Comparison of ENCODE assay signal across 8 cellular contexts in genomic region chr12:132188451-132189298, GRCh38. TPM values are rescaled to one million over a fixed set of nuclear protein-coding genes. Genes with fewer than 3 reads are reported as not detected.
DNase-seq lines count a peak whose midpoint lies in the region; ATAC-seq and TF ChIP-seq lines count a peak whose summit lies in the region.

No MANE protein-coding gene starts in this region.

- ATAC-seq in HG03521 (IDR thresholded peaks at IDR 0.05; ENCODE audit: unreplicated experiment): no peak

- TF ChIP-seq CTCF in cardiac fibroblast (IDR thresholded peaks at IDR 0.05; ENCODE audit: low read depth, low read length): no peak

- DNase-seq in cardiac fibroblast (ENCODE audit: low read depth in 2 of 2): no peak
- no peak for DNase-seq in DMS79 (lab: John Stamatoyannopoulos, UW)
- DNase-seq in NCI-H774 (lab: John Stamatoyannopoulos, UW): no peak
- DNase-seq in NCI-H2196 treated with DMSO at 0.1 percent for 48 hours (lab: John Stamatoyannopoulos, UW; ENCODE audit: unreplicated experiment): no peak

- H3K27me3 ChIP-seq in ACC112 (ENCODE audit: insufficient read depth, low read length) (peaks cover 33% of the 10 kb centered on the region), muscle layer of colon (ENCODE audit: control insufficient read depth in 1 of 2, insufficient read depth in 2 of 2, low read length in 2 of 2) (no peaks in the 10 kb centered on the region)

- H2AFZ ChIP-seq in ACC112 (ENCODE audit: low read length, unreplicated experiment): no peak overlapping the region

- H3K36me3 Mint-ChIP-seq in IgD-negative memory B cell: no peaks in the 10 kb centered on the region

- H3K79me2 ChIP-seq in ACC112 (ENCODE audit: control insufficient read depth, insufficient read depth, low read length, unreplicated experiment): no peaks in the 10 kb centered on the region

- H3K36me3 ChIP-seq in ACC112 (ENCODE audit: insufficient read depth, low read length): no peaks in the 10 kb centered on the region
- no peaks in the 10 kb centered on the region for H3K36me3 ChIP-seq in muscle layer of colon (ENCODE audit: insufficient read depth, low read length)

- peak overlapping the region; percentile 76 to 96 (median 90) for H3K4me3 Mint-ChIP-seq in IgD-negative memory B cell

- H3K9me3 Mint-ChIP-seq in IgD-negative memory B cell: peaks cover 0 to 5% (median 4%) of the 10 kb centered on the region in 3 donors

- H3K9ac ChIP-seq in muscle layer of colon (ENCODE audit: low read length): no peak overlapping the region

- H3K4me3 ChIP-seq in ACC112 (ENCODE audit: low read depth, low read length): peak overlapping the region; percentile 81
- H3K4me3 ChIP-seq in cardiac fibroblast (replicated peaks in 1 of 2; ENCODE audit: low read depth in 2 of 2, low read length in 2 of 2): peak overlapping the region; percentile 52 to 58
- H3K4me3 ChIP-seq in muscle layer of colon (ENCODE audit: low read depth in 1 of 2, low read length in 2 of 2): peak overlapping the region; percentile 36 to 72

- H3K27ac Mint-ChIP-seq in IgD-negative memory B cell: peak overlapping the region in 1 of 3 donors; percentile 81

- H3K4me1 ChIP-seq in ACC112 (ENCODE audit: control insufficient read depth, insufficient read depth, low read length, unreplicated experiment) (peaks cover 6% of the 10 kb centered on the region), muscle layer of colon (ENCODE audit: insufficient read depth, low read length) (peaks cover 9% of the 10 kb centered on the region)

- H3K4me1 Mint-ChIP-seq in IgD-negative memory B cell: peaks cover 4 to 10% (median 9%) of the 10 kb centered on the region in 3 donors

- H3K27me3 Mint-ChIP-seq in IgD-negative memory B cell: peaks cover 2% of the 10 kb centered on the region

- H3K27ac ChIP-seq in ACC112 (ENCODE audit: low read depth, low read length) (no peak overlapping the region), muscle layer of colon (ENCODE audit: low read depth, low read length) (peak overlapping the region; percentile 39)

- no peaks in the 10 kb centered on the region for H3K9me3 ChIP-seq in muscle layer of colon (ENCODE audit: low read length)

RNA-seq across cellular contexts. Expression of gene NOC4L, which starts 44.4 kb away (rescaled TPM):
- 31.2 TPM for polyA plus RNA-seq in IgD-negative memory B cell

RNA-seq across cellular contexts. Expression of gene DDX51, which starts 44.6 kb away (rescaled TPM):
- polyA plus RNA-seq in IgD-negative memory B cell: 8.9 TPM
